ENCODE assay signal across 1 cellular context in genomic region chr16:28865722-28866453, GRCh38.
TF ChIP-seq lines count a peak whose summit lies in the region.

No MANE protein-coding gene starts in this region.

TF ChIP-seq in HepG2, 621 proteins besides CTCF, POLR2A, EP300 and RAD21 (continued from another document and continues in another):
- no peak for TF ChIP-seq REST (IDR thresholded peaks at IDR 0.05; ENCODE audit: borderline replicate concordance in 1 of 2, low read depth in 1 of 2, low read length in 2 of 2)
- TF ChIP-seq ZSCAN30 (CRISPR knock-in tag; IDR thresholded peaks at IDR 0.05) = no peak
- TF ChIP-seq CREBL2 (CRISPR knock-in tag; IDR thresholded peaks at IDR 0.05; ENCODE audit: borderline replicate concordance) = no peak
- no peak for TF ChIP-seq CERS6 (CRISPR knock-in tag; IDR thresholded peaks at IDR 0.05)
- TF ChIP-seq EZH2 (conservative IDR thresholded peaks at IDR 0.05; ENCODE audit: low read depth, low read length) = no peak
- TF ChIP-seq SP2 (CRISPR knock-in tag; IDR thresholded peaks at IDR 0.05) = no peak; the same call in 1 of the 2 replicates
- TF ChIP-seq ERF (CRISPR knock-in tag; IDR thresholded peaks at IDR 0.05) = peak; percentile 43; the same call in 1 of the 2 replicates
- TF ChIP-seq ZBTB4 (CRISPR knock-in tag; IDR thresholded peaks at IDR 0.05; ENCODE audit: borderline replicate concordance) = 0 out of 2 replicates have a peak, but pooled peaks have one; percentile 18
- TF ChIP-seq RXRA (CRISPR knock-in tag; IDR thresholded peaks at IDR 0.05) = peak; percentile 50; the same call in 1 of the 2 replicates
- no peak for TF ChIP-seq KLF15 (CRISPR knock-in tag; IDR thresholded peaks at IDR 0.05; ENCODE audit: borderline replicate concordance)
- TF ChIP-seq ZNF354B (CRISPR knock-in tag; IDR thresholded peaks at IDR 0.05) = no peak
- TF ChIP-seq RFX1 (IDR thresholded peaks at IDR 0.05) = no peak
- TF ChIP-seq MYNN (CRISPR knock-in tag; IDR thresholded peaks at IDR 0.05; ENCODE audit: low read depth) = no peak
- no peak for TF ChIP-seq CREB1 (IDR thresholded peaks at IDR 0.05)
- no peak for TF ChIP-seq CREB1 (CRISPR knock-in tag; IDR thresholded peaks at IDR 0.05)
- TF ChIP-seq MTF1 (CRISPR knock-in tag; IDR thresholded peaks at IDR 0.05) = no peak
- TF ChIP-seq ZNF543 (CRISPR knock-in tag; IDR thresholded peaks at IDR 0.05) = no peak
- no peak for TF ChIP-seq ATAD3A (CRISPR knock-in tag; IDR thresholded peaks at IDR 0.05)
- no peak for TF ChIP-seq SIN3A (IDR thresholded peaks at IDR 0.05; ENCODE audit: borderline replicate concordance, low read depth, low read length)
- no peak for TF ChIP-seq ZNF788 (CRISPR knock-in tag; IDR thresholded peaks at IDR 0.05; ENCODE audit: borderline replicate concordance)
- TF ChIP-seq HOXA5 (CRISPR knock-in tag; IDR thresholded peaks at IDR 0.05) = no peak
- TF ChIP-seq SPEN (CRISPR knock-in tag; IDR thresholded peaks at IDR 0.05; ENCODE audit: low read depth) = no peak
- peak; percentile 53 for TF ChIP-seq ARID5B (CRISPR knock-in tag; IDR thresholded peaks at IDR 0.05)
- no peak for TF ChIP-seq TSC22D2 (CRISPR knock-in tag; IDR thresholded peaks at IDR 0.05; ENCODE audit: borderline replicate concordance)
- TF ChIP-seq ZNF557 (CRISPR knock-in tag; IDR thresholded peaks at IDR 0.05) = no peak
- TF ChIP-seq ZNF790 (CRISPR knock-in tag; IDR thresholded peaks at IDR 0.05; ENCODE audit: borderline replicate concordance) = 0 out of 2 replicates have a peak, but pooled peaks have one; percentile 36
- no peak for TF ChIP-seq TCF7L2 (IDR thresholded peaks at IDR 0.05; ENCODE audit: low read depth, low read length)
- no peak for TF ChIP-seq EHMT2 (IDR thresholded peaks at IDR 0.05; ENCODE audit: borderline replicate concordance, low read depth, low read length)
- TF ChIP-seq PITX1 (CRISPR knock-in tag; IDR thresholded peaks at IDR 0.05) = peak; percentile 63
- TF ChIP-seq ZBTB38 (CRISPR knock-in tag; IDR thresholded peaks at IDR 0.05) = peak; percentile 10; the same call in 1 of the 2 replicates
- peak; percentile 4; the same call in 1 of the 2 replicates for TF ChIP-seq PHF8 (CRISPR knock-in tag; IDR thresholded peaks at IDR 0.05)
- no peak for TF ChIP-seq CEBPB (IDR thresholded peaks at IDR 0.05; ENCODE audit: borderline replicate concordance, low read depth, low read length)
- no peak for TF ChIP-seq NR0B2 (CRISPR knock-in tag; IDR thresholded peaks at IDR 0.05)
- TF ChIP-seq ZNF704 (CRISPR knock-in tag; IDR thresholded peaks at IDR 0.05; ENCODE audit: borderline replicate concordance) = 0 out of 2 replicates have a peak, but pooled peaks have one; percentile 25
- no peak for TF ChIP-seq KLF11 (CRISPR knock-in tag; IDR thresholded peaks at IDR 0.05)
- TF ChIP-seq ZSCAN25 (CRISPR knock-in tag; IDR thresholded peaks at IDR 0.05) = no peak; the same call in 1 of the 2 replicates
- no peak for TF ChIP-seq ZNF333 (CRISPR knock-in tag; IDR thresholded peaks at IDR 0.05; ENCODE audit: borderline replicate concordance)
- no peak for TF ChIP-seq RBM39 (IDR thresholded peaks at IDR 0.05; ENCODE audit: low read depth, low read length, poor library complexity, severe bottlenecking)
- TF ChIP-seq ZNF468 (CRISPR knock-in tag; IDR thresholded peaks at IDR 0.05) = no peak
- TF ChIP-seq RFXAP (CRISPR knock-in tag; IDR thresholded peaks at IDR 0.05; ENCODE audit: borderline replicate concordance) = 0 out of 2 replicates have a peak, but pooled peaks have one; percentile 4
- TF ChIP-seq ZBED4 (CRISPR knock-in tag; IDR thresholded peaks at IDR 0.05; ENCODE audit: borderline replicate concordance) = no peak
- no peak for TF ChIP-seq TEAD3 (CRISPR knock-in tag; optimal IDR thresholded peaks at IDR 0.05; ENCODE audit: borderline replicate concordance)
- TF ChIP-seq ZNF891 (CRISPR knock-in tag; IDR thresholded peaks at IDR 0.05) = no peak
- TF ChIP-seq ZBTB21 (CRISPR knock-in tag; IDR thresholded peaks at IDR 0.05) = no peak
- no peak for TF ChIP-seq NFRKB (IDR thresholded peaks at IDR 0.05)
- TF ChIP-seq MXI1 (IDR thresholded peaks at IDR 0.05; ENCODE audit: borderline replicate concordance, low read depth, low read length) = no peak; the same call in 2 of the 3 replicates
- TF ChIP-seq CCAR2 (optimal IDR thresholded peaks at IDR 0.05; ENCODE audit: low read depth, low read length) = no peak
- no peak for TF ChIP-seq POLR2G (IDR thresholded peaks at IDR 0.05; ENCODE audit: low read depth, low read length)
- TF ChIP-seq SNAI1 (CRISPR knock-in tag; IDR thresholded peaks at IDR 0.05; ENCODE audit: borderline replicate concordance) = no peak
- TF ChIP-seq ZNF784 (CRISPR knock-in tag; IDR thresholded peaks at IDR 0.05; ENCODE audit: borderline replicate concordance) = no peak
